In the genomic region with DNA sequence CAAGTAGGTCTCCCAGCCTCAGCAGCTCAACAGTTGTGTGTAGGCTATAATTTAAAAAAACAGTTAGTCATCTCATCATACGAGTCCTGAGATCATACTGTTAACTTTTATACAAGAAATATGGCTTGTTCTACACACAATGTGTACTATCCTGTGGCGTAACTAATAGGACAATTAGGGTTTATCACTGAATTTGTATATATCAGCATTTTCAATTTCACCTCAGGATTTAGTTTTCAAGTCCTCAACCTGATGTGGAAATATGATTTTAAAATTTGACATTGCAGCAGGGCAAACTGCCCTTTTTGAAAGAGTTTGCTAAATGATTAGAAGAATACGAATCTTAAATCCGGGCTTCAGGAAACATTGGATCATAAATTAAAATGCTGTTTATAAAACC, we compare ENCODE assay signal across 19 cellular contexts.
A peak's percentile ranks its signal among the peaks of the same experiment; 100 is the strongest.
DNase-seq lines count a peak whose midpoint lies in the region; ATAC-seq, FAIRE-seq and TF ChIP-seq lines count a peak whose summit lies in the region.
"Had no signal": no experiment of that assay in that cellular context is flagged by ENCODE, and none has a peak within 500 bp of the region (broad histone marks: within the 10 kb centered on the region; RNA-seq: fewer than 3 reads in every experiment).

No MANE protein-coding gene starts in this region.

- no peak for DNase-seq in A549 (ENCODE audit: low read depth in 1 of 2, low spot score in 1 of 2)
- DNase-seq in IMR-90 = no peak
- peak; percentile 44 for DNase-seq in fibroblast of mammary gland (ENCODE audit: low read depth)
- DNase-seq in EL = no peak
- no peak for DNase-seq in ovary
- no peak for DNase-seq in GM23338 (ENCODE audit: low spot score)
- DNase-seq: 8988T; C1 segment of cervical spinal cord; CD4-positive, alpha-beta memory T cell; COR-L47; DMS153; DND-41; GDM1; GM23248; H9 had no signal

- H2BK20ac ChIP-seq in IMR-90 (ENCODE audit: low read depth, low read length) = no peak overlapping the region

- H3K9me3 Mint-ChIP-seq in GM23338 = no peaks in the 10 kb centered on the region; the same call in 2 of the 3 replicates

- peaks cover 5% of the 10 kb centered on the region; the same call in 1 of the 2 replicates for H3K27me3 ChIP-seq in IMR-90 (ENCODE audit: control insufficient read depth, insufficient read depth, low read length)
- no peaks in the 10 kb centered on the region for H3K27me3 ChIP-seq in subcutaneous abdominal adipose tissue (ENCODE audit: control insufficient read depth in 5 of 5, insufficient read depth in 4 of 5, low read length in 5 of 5)
- H3K27me3 ChIP-seq in ovary = no peaks in the 10 kb centered on the region
- H3K27me3 ChIP-seq in GM23338 (ENCODE audit: insufficient read depth) = no peaks in the 10 kb centered on the region

- TF ChIP-seq EP300 in A549 (IDR thresholded peaks at IDR 0.05) (no peak), ovary (IDR thresholded peaks at IDR 0.05) (no peak)

- H3K9ac ChIP-seq in IMR-90 (ENCODE audit: low read depth, low read length) (no peak overlapping the region), subcutaneous abdominal adipose tissue (ENCODE audit: low read length in 5 of 5) (no peak overlapping the region)
- H3K9ac ChIP-seq: GM23248 had no signal

- H3K56ac ChIP-seq in IMR-90 (ENCODE audit: extremely low read depth, insufficient read depth, low read length) = no peak overlapping the region

- no peaks in the 10 kb centered on the region for H3K79me2 ChIP-seq in GM23338 (replicated peaks; ENCODE audit: insufficient read depth)

- intact Hi-C loops in IMR-90 (cut with micrococcal nuclease) = no loop called here
- intact Hi-C loops in ovary (cut with DNase I) = no loop called here

- no peak overlapping the region for H3K14ac ChIP-seq in IMR-90 (replicated peaks; ENCODE audit: low read depth, low read length)

- H3K9me2 ChIP-seq in GM23338 (ENCODE audit: insufficient read depth) = no peaks in the 10 kb centered on the region

- H4K20me1 ChIP-seq in IMR-90 (ENCODE audit: insufficient read depth, low read length) (no peaks in the 10 kb centered on the region), GM23338 (replicated peaks; ENCODE audit: insufficient read depth) (no peaks in the 10 kb centered on the region)

- no peaks in the 10 kb centered on the region for H3F3A ChIP-seq in GM23338 (replicated peaks; ENCODE audit: low read depth)

- H2BK5ac ChIP-seq in IMR-90 (ENCODE audit: low read depth, low read length, poor library complexity, severe bottlenecking) = no peak overlapping the region

- no peak for FAIRE-seq in A549 (lab: Jason Lieb, UNC)
- FAIRE-seq: GM12878, GM19239 had no signal

- H3K4me1 Mint-ChIP-seq in GM23338 = no peaks in the 10 kb centered on the region
- H3K4me1 Mint-ChIP-seq: CD4-positive, alpha-beta memory T cell had no signal

- H3K4me3 ChIP-seq in A549 (no peak overlapping the region), IMR-90 (ENCODE audit: insufficient read depth, low read depth, low read length) (no peak overlapping the region), fibroblast of mammary gland (ENCODE audit: control insufficient read depth, low read depth, low read length) (no peak overlapping the region), subcutaneous abdominal adipose tissue (ENCODE audit: low read depth in 1 of 5, low read length in 5 of 5) (no peak overlapping the region), ovary (no peak overlapping the region), GM23338 (no peak overlapping the region)
- H3K4me3 ChIP-seq: GM12878, GM23248 had no signal

- no peak overlapping the region for H4K91ac ChIP-seq in IMR-90 (ENCODE audit: insufficient read depth, low read depth, low read length)

- no peak overlapping the region for H4K5ac ChIP-seq in IMR-90 (ENCODE audit: low read depth, low read length)

- no peak for TF ChIP-seq RAD21 in A549 (conservative IDR thresholded peaks at IDR 0.05 in 1 of 2, IDR thresholded peaks at IDR 0.05 in 1 of 2)
- no peak for TF ChIP-seq RAD21 in IMR-90 (IDR thresholded peaks at IDR 0.05; ENCODE audit: low read length)

- WGBS in A549 (ENCODE audit: missing lambda C conversion rate) = 66% methylated on average over 4 of the region's 4 CpGs
- no CpG with 5 or more reads among the region's 4 CpGs for WGBS in IMR-90 (ENCODE audit: extremely low coverage in 2 of 2, insufficient read length in 1 of 2), 2 experiments
- 75 to 86% (median 86%) methylated on average over 4 of the region's 4 CpGs for WGBS in ovary, 3 donors

- no peaks in the 10 kb centered on the region for H3K9me1 ChIP-seq in IMR-90 (ENCODE audit: insufficient read depth, low read length)

- TF ChIP-seq CTCF in A549 (IDR thresholded peaks at IDR 0.05) = no peak
- no peak for TF ChIP-seq CTCF in IMR-90 (conservative IDR thresholded peaks at IDR 0.05; ENCODE audit: low read depth, low read length)
- TF ChIP-seq CTCF in fibroblast of mammary gland (conservative IDR thresholded peaks at IDR 0.05; ENCODE audit: control insufficient read depth, insufficient read depth, low read depth, low read length) = no peak
- no peak for TF ChIP-seq CTCF in ovary (IDR thresholded peaks at IDR 0.05)
- TF ChIP-seq CTCF in GM23338 (conservative IDR thresholded peaks at IDR 0.05; ENCODE audit: low read depth in 2 of 2) = no peak

- H3K4me1 ChIP-seq in A549 (no peaks in the 10 kb centered on the region), IMR-90 (ENCODE audit: control insufficient read depth, insufficient read depth, low read length) (no peaks in the 10 kb centered on the region), subcutaneous abdominal adipose tissue (ENCODE audit: control insufficient read depth in 5 of 5, insufficient read depth in 5 of 5, low read length in 5 of 5) (peaks cover 0 to 21% (median 0%) of the 10 kb centered on the region in 5 donors), ovary (ENCODE audit: insufficient read depth) (no peaks in the 10 kb centered on the region), GM23338 (ENCODE audit: insufficient read depth) (no peaks in the 10 kb centered on the region)

- H3K18ac ChIP-seq in IMR-90 (ENCODE audit: low read depth, low read length) = no peak overlapping the region

- dilution Hi-C loops in IMR-90 (cut with HindIII; ENCODE audit: low sequenced_read_pairs, unreplicated experiment) = no loop called here

- BruUV-seq in IMR-90 (replicated peaks; lab: Mats Ljungman, UMichigan) = no TSS peak

- H3K79me1 ChIP-seq in IMR-90 (ENCODE audit: low read depth in 1 of 2, low read length in 2 of 2) = no peaks in the 10 kb centered on the region

- in situ Hi-C loops in IMR-90 (cut with MboI; ENCODE audit: low sequenced_read_pairs) = no loop called here

- H4K8ac ChIP-seq in IMR-90 (ENCODE audit: low read depth in 2 of 2, low read length in 2 of 2) = no peak overlapping the region

- no peak overlapping the region for H3K4me3 Mint-ChIP-seq in GM23338
- H3K4me3 Mint-ChIP-seq: CD4-positive, alpha-beta memory T cell; H9 had no signal

- POLR2A ChIA-PET in A549 (lab: Yijun Ruan, JAX) (no interaction called here), IMR-90 (lab: Charles Lee; ENCODE audit: unreplicated experiment) (no interaction called here)

- no peaks in the 10 kb centered on the region for H3K27me3 Mint-ChIP-seq in GM23338 (ENCODE audit: insufficient read depth, low read depth, poor library complexity)
- H3K27me3 Mint-ChIP-seq: CD4-positive, alpha-beta memory T cell had no signal

- no peak overlapping the region for H3K27ac Mint-ChIP-seq in GM23338
- H3K27ac Mint-ChIP-seq: CD4-positive, alpha-beta memory T cell; H9 had no signal

- H2BK15ac ChIP-seq in IMR-90 (ENCODE audit: low read depth, low read length) = no peak overlapping the region

- H3K4me2 ChIP-seq in A549 (no peak overlapping the region), IMR-90 (ENCODE audit: low read depth, low read length) (no peak overlapping the region), GM23338 (no peak overlapping the region)

- no peak overlapping the region for H2AFZ ChIP-seq in IMR-90 (replicated peaks; ENCODE audit: low read length, poor library complexity)
- H2AFZ ChIP-seq in GM23338 = no peak overlapping the region
- H2AFZ ChIP-seq: GM23248 had no signal

- no peak overlapping the region for H3K23ac ChIP-seq in IMR-90 (ENCODE audit: low read depth, low read length)

- ATAC-seq in A549 (no peak), IMR-90 (ENCODE audit: low read depth) (no peak), GM23338 (no peak)
- ATAC-seq: GM12878, HCT116 had no signal

- no peak overlapping the region for H2AK9ac ChIP-seq in IMR-90 (replicated peaks; ENCODE audit: low read depth, low read length, poor library complexity)

- H3K4ac ChIP-seq in IMR-90 (ENCODE audit: low read depth, low read length) = no peak overlapping the region

- no peaks in the 10 kb centered on the region for H3K36me3 Mint-ChIP-seq in GM23338 (ENCODE audit: low read depth)
- H3K36me3 Mint-ChIP-seq: CD4-positive, alpha-beta memory T cell had no signal

- TF ChIP-seq POLR2A in A549 (IDR thresholded peaks at IDR 0.05; ENCODE audit: low read length) = no peak
- no peak for TF ChIP-seq POLR2A in IMR-90 (IDR thresholded peaks at IDR 0.05; ENCODE audit: low read depth, low read length)
- TF ChIP-seq POLR2A in ovary (IDR thresholded peaks at IDR 0.05) = no peak

- H3K36me3 ChIP-seq in IMR-90 (ENCODE audit: control insufficient read depth, insufficient read depth, low read length) (no peaks in the 10 kb centered on the region), subcutaneous abdominal adipose tissue (ENCODE audit: control insufficient read depth in 5 of 5, insufficient read depth in 5 of 5, low read length in 5 of 5) (no peaks in the 10 kb centered on the region), ovary (no peaks in the 10 kb centered on the region), GM23338 (ENCODE audit: insufficient read depth) (no peaks in the 10 kb centered on the region)

- CTCF ChIA-PET in A549 (lab: Yijun Ruan, JAX) (no interaction called here), IMR-90 (lab: Yijun Ruan, JAX) (no interaction called here)

- H3K9me3 ChIP-seq in A549 = peaks cover 3% of the 10 kb centered on the region; the same call in 1 of the 3 replicates
- no peaks in the 10 kb centered on the region for H3K9me3 ChIP-seq in IMR-90 (ENCODE audit: control insufficient read depth, insufficient read depth, low read length)
- H3K9me3 ChIP-seq in subcutaneous abdominal adipose tissue (ENCODE audit: control insufficient read depth in 5 of 5, low read length in 5 of 5) = no peaks in the 10 kb centered on the region
- H3K9me3 ChIP-seq in ovary = no peaks in the 10 kb centered on the region

- H3K27ac ChIP-seq in A549 (no peak overlapping the region), IMR-90 (ENCODE audit: insufficient read depth, low read length) (no peak overlapping the region), subcutaneous abdominal adipose tissue (ENCODE audit: low read depth, low read length) (peak overlapping the region; percentile 22), ovary (no peak overlapping the region), GM23338 (ENCODE audit: low read depth) (no peak overlapping the region)
- H3K27ac ChIP-seq: GM23248 had no signal

- no peak overlapping the region for H2BK120ac ChIP-seq in IMR-90 (ENCODE audit: low read depth, low read length)

- H2AK5ac ChIP-seq in IMR-90 (ENCODE audit: low read depth, low read length) = no peak overlapping the region

TF ChIP-seq in A549, 52 proteins besides CTCF, POLR2A, EP300 and RAD21 (continues in another document):
- TF ChIP-seq MAFK (IDR thresholded peaks at IDR 0.05; ENCODE audit: partially characterized antibody) = peak; percentile 47
